1 cellular context compared by ENCODE assay signal in the genomic region with DNA sequence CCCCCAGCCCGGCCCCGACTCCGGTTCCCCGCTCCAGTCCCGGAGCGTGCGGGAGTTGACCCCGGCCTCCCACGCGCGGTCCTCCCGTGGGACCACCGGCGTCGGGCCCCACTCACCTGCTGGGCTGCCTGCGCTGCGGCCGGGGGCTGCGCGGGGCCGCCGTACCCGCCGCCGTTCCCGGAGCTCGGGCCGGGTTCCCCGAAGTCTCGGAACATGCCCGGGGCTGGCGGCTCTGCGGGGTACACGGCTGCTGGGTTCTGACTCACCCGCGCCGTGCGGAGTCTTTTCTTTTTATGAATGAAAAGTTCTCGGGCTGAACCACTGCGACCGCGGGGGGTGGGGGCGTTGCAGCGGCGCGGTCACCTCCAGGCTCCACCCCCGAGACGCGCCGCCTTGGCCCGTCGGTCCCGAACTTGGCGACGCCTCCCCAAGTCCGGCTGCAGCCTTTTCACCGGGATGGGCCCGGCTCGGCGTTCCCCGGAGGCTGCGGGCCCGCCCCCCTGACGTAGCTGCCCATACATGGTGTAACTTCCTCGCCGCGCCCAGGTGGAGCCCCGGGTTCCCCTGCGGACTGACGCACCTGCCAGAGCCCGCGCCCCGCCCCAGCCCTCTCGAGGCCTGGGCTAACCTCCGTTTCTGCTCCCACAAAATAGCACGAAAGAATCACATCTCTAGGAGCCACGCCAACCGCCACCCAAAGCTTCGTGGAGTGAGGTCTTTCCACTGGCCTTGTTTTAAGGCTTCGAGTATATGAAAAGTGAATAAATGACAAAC.
A peak's percentile ranks its signal among the peaks of the same experiment; 100 is the strongest.
TF ChIP-seq lines count a peak whose summit lies in the region.

TSS of gene FOSL1 (minus strand) at position 264 of the 774 bp plus-strand sequence. CDS start at position 215, 49 bp downstream.

TF ChIP-seq in HepG2, 621 proteins besides CTCF, POLR2A, EP300 and RAD21 (continued from another document and continues in another):
- TF ChIP-seq NFE2L1 (CRISPR knock-in tag; IDR thresholded peaks at IDR 0.05; ENCODE audit: borderline replicate concordance) (no peak), ZNF704 (CRISPR knock-in tag; IDR thresholded peaks at IDR 0.05; ENCODE audit: borderline replicate concordance) (no peak), ZBTB21 (CRISPR knock-in tag; IDR thresholded peaks at IDR 0.05) (no peak), RFX3 (CRISPR knock-in tag; IDR thresholded peaks at IDR 0.05) (no peak), GABPA (IDR thresholded peaks at IDR 0.05; ENCODE audit: low read depth, low read length) (no peak), GABPA (CRISPR knock-in tag; IDR thresholded peaks at IDR 0.05; ENCODE audit: low read depth) (peak; percentile 40; the same call in 1 of the 2 replicates), TOPORS (CRISPR knock-in tag; IDR thresholded peaks at IDR 0.05) (no peak), CHD2 (IDR thresholded peaks at IDR 0.05; ENCODE audit: low read depth, low read length) (no peak), HNRNPH1 (optimal IDR thresholded peaks at IDR 0.05; ENCODE audit: low read depth, low read length) (no peak), RBAK (CRISPR knock-in tag; IDR thresholded peaks at IDR 0.05) (no peak), CCDC6 (CRISPR knock-in tag; IDR thresholded peaks at IDR 0.05) (0 out of 2 replicates have a peak, but pooled peaks have one; percentile 71), PHF20 (CRISPR knock-in tag; IDR thresholded peaks at IDR 0.05) (no peak), PPARG (CRISPR knock-in tag; conservative IDR thresholded peaks at IDR 0.05) (no peak), PAWR (CRISPR knock-in tag; IDR thresholded peaks at IDR 0.05; ENCODE audit: borderline replicate concordance) (no peak), PAX8 (CRISPR knock-in tag; IDR thresholded peaks at IDR 0.05; ENCODE audit: borderline replicate concordance) (no peak), SRY (CRISPR knock-in tag; IDR thresholded peaks at IDR 0.05) (0 out of 2 replicates have a peak, but pooled peaks have one; percentile 38), ELF3 (CRISPR knock-in tag; IDR thresholded peaks at IDR 0.05) (no peak; the same call in 1 of the 2 replicates), ZNF510 (CRISPR knock-in tag; IDR thresholded peaks at IDR 0.05; ENCODE audit: low read depth) (no peak), ZFP36 (IDR thresholded peaks at IDR 0.05; ENCODE audit: borderline replicate concordance, low read depth, low read length, partially characterized antibody) (no peak), ETS1 (CRISPR knock-in tag; IDR thresholded peaks at IDR 0.05) (no peak), ZNF781 (CRISPR knock-in tag; IDR thresholded peaks at IDR 0.05; ENCODE audit: borderline replicate concordance, not compliant biosample characterization) (no peak), ATF1 (CRISPR knock-in tag; IDR thresholded peaks at IDR 0.05) (peak; percentile 73), ZNF547 (CRISPR knock-in tag; IDR thresholded peaks at IDR 0.05) (no peak; the same call in 1 of the 2 replicates), ZNF775 (CRISPR knock-in tag; IDR thresholded peaks at IDR 0.05; ENCODE audit: borderline replicate concordance) (no peak), KLF11 (CRISPR knock-in tag; IDR thresholded peaks at IDR 0.05) (0 out of 2 replicates have a peak, but pooled peaks have one; percentile 68), ZBTB38 (CRISPR knock-in tag; IDR thresholded peaks at IDR 0.05) (peak; percentile 43; the same call in 1 of the 2 replicates), CCAR2 (optimal IDR thresholded peaks at IDR 0.05; ENCODE audit: low read depth, low read length) (no peak), ZNF460 (CRISPR knock-in tag; IDR thresholded peaks at IDR 0.05; ENCODE audit: borderline replicate concordance) (no peak), TAF1 (CRISPR knock-in tag; IDR thresholded peaks at IDR 0.05) (peak; percentile 68), ZNF30 (CRISPR knock-in tag; IDR thresholded peaks at IDR 0.05) (no peak), ASH2L (IDR thresholded peaks at IDR 0.05; ENCODE audit: insufficient read length, low read depth, low read length) (no peak), SIN3B (IDR thresholded peaks at IDR 0.05; ENCODE audit: low read length) (no peak), FOXK1 (CRISPR knock-in tag; IDR thresholded peaks at IDR 0.05; ENCODE audit: borderline replicate concordance, low read depth) (0 out of 2 replicates have a peak, but pooled peaks have one; percentile 33), HOXA5 (CRISPR knock-in tag; IDR thresholded peaks at IDR 0.05) (no peak), ZNF205 (CRISPR knock-in tag; IDR thresholded peaks at IDR 0.05) (peak; percentile 35; the same call in 1 of the 2 replicates), NR2F2 (IDR thresholded peaks at IDR 0.05; ENCODE audit: borderline replicate concordance, low read depth) (no peak), RARA (CRISPR knock-in tag; IDR thresholded peaks at IDR 0.05) (peak; percentile 58; the same call in 1 of the 2 replicates), PHB2 (IDR thresholded peaks at IDR 0.05; ENCODE audit: partially characterized antibody) (no peak), NAIF1 (CRISPR knock-in tag; IDR thresholded peaks at IDR 0.05; ENCODE audit: borderline replicate concordance) (no peak), ZNF335 (CRISPR knock-in tag; IDR thresholded peaks at IDR 0.05) (no peak), ZNF850 (CRISPR knock-in tag; conservative IDR thresholded peaks at IDR 0.05) (no peak)
- TF ChIP-seq, protein P1, sequence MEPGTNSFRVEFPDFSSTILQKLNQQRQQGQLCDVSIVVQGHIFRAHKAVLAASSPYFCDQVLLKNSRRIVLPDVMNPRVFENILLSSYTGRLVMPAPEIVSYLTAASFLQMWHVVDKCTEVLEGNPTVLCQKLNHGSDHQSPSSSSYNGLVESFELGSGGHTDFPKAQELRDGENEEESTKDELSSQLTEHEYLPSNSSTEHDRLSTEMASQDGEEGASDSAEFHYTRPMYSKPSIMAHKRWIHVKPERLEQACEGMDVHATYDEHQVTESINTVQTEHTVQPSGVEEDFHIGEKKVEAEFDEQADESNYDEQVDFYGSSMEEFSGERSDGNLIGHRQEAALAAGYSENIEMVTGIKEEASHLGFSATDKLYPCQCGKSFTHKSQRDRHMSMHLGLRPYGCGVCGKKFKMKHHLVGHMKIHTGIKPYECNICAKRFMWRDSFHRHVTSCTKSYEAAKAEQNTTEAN (CRISPR knock-in tag; conservative IDR thresholded peaks at IDR 0.05), result no peak; the same call in 1 of the 2 replicates
- TF ChIP-seq, protein P2, sequence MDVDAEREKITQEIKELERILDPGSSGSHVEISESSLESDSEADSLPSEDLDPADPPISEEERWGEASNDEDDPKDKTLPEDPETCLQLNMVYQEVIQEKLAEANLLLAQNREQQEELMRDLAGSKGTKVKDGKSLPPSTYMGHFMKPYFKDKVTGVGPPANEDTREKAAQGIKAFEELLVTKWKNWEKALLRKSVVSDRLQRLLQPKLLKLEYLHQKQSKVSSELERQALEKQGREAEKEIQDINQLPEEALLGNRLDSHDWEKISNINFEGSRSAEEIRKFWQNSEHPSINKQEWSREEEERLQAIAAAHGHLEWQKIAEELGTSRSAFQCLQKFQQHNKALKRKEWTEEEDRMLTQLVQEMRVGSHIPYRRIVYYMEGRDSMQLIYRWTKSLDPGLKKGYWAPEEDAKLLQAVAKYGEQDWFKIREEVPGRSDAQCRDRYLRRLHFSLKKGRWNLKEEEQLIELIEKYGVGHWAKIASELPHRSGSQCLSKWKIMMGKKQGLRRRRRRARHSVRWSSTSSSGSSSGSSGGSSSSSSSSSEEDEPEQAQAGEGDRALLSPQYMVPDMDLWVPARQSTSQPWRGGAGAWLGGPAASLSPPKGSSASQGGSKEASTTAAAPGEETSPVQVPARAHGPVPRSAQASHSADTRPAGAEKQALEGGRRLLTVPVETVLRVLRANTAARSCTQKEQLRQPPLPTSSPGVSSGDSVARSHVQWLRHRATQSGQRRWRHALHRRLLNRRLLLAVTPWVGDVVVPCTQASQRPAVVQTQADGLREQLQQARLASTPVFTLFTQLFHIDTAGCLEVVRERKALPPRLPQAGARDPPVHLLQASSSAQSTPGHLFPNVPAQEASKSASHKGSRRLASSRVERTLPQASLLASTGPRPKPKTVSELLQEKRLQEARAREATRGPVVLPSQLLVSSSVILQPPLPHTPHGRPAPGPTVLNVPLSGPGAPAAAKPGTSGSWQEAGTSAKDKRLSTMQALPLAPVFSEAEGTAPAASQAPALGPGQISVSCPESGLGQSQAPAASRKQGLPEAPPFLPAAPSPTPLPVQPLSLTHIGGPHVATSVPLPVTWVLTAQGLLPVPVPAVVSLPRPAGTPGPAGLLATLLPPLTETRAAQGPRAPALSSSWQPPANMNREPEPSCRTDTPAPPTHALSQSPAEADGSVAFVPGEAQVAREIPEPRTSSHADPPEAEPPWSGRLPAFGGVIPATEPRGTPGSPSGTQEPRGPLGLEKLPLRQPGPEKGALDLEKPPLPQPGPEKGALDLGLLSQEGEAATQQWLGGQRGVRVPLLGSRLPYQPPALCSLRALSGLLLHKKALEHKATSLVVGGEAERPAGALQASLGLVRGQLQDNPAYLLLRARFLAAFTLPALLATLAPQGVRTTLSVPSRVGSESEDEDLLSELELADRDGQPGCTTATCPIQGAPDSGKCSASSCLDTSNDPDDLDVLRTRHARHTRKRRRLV (CRISPR knock-in tag; IDR thresholded peaks at IDR 0.05), result no peak
- TF ChIP-seq, protein P3, sequence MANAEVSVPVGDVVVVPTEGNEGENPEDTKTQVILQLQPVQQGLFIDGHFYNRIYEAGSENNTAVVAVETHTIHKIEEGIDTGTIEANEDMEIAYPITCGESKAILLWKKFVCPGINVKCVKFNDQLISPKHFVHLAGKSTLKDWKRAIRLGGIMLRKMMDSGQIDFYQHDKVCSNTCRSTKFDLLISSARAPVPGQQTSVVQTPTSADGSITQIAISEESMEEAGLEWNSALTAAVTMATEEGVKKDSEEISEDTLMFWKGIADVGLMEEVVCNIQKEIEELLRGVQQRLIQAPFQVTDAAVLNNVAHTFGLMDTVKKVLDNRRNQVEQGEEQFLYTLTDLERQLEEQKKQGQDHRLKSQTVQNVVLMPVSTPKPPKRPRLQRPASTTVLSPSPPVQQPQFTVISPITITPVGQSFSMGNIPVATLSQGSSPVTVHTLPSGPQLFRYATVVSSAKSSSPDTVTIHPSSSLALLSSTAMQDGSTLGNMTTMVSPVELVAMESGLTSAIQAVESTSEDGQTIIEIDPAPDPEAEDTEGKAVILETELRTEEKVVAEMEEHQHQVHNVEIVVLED (CRISPR knock-in tag; IDR thresholded peaks at IDR 0.05; ENCODE audit: borderline replicate concordance), result no peak
- TF ChIP-seq, protein P4, sequence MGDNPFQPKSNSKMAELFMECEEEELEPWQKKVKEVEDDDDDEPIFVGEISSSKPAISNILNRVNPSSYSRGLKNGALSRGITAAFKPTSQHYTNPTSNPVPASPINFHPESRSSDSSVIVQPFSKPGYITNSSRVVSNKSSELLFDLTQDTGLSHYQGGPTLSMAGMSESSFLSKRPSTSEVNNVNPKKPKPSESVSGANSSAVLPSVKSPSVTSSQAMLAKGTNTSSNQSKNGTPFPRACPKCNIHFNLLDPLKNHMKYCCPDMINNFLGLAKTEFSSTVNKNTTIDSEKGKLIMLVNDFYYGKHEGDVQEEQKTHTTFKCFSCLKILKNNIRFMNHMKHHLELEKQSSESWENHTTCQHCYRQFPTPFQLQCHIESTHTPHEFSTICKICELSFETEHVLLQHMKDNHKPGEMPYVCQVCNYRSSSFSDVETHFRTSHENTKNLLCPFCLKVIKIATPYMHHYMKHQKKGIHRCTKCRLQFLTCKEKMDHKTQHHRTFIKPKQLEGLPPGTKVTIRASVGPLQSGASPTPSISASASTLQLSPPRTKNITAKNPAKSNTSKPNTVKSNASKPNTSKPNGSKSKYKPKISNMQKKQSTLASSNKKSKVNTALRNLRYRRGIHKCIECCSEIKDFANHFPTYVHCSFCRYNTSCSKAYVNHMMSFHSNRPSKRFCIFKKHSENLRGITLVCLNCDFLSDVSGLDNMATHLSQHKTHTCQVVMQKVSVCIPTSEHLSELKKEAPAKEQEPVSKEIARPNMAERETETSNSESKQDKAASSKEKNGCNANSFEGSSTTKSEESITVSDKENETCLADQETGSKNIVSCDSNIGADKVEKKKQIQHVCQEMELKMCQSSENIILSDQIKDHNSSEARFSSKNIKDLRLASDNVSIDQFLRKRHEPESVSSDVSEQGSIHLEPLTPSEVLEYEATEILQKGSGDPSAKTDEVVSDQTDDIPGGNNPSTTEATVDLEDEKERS (CRISPR knock-in tag; IDR thresholded peaks at IDR 0.05), result no peak
- TF ChIP-seq, protein P5, sequence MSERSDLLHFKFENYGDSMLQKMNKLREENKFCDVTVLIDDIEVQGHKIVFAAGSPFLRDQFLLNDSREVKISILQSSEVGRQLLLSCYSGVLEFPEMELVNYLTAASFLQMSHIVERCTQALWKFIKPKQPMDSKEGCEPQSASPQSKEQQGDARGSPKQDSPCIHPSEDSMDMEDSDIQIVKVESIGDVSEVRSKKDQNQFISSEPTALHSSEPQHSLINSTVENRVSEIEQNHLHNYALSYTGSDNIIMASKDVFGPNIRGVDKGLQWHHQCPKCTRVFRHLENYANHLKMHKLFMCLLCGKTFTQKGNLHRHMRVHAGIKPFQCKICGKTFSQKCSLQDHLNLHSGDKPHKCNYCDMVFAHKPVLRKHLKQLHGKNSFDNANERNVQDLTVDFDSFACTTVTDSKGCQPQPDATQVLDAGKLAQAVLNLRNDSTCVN (CRISPR knock-in tag; IDR thresholded peaks at IDR 0.05; ENCODE audit: borderline replicate concordance), result 0 out of 2 replicates have a peak, but pooled peaks have one; percentile 37
- TF ChIP-seq, protein P6, sequence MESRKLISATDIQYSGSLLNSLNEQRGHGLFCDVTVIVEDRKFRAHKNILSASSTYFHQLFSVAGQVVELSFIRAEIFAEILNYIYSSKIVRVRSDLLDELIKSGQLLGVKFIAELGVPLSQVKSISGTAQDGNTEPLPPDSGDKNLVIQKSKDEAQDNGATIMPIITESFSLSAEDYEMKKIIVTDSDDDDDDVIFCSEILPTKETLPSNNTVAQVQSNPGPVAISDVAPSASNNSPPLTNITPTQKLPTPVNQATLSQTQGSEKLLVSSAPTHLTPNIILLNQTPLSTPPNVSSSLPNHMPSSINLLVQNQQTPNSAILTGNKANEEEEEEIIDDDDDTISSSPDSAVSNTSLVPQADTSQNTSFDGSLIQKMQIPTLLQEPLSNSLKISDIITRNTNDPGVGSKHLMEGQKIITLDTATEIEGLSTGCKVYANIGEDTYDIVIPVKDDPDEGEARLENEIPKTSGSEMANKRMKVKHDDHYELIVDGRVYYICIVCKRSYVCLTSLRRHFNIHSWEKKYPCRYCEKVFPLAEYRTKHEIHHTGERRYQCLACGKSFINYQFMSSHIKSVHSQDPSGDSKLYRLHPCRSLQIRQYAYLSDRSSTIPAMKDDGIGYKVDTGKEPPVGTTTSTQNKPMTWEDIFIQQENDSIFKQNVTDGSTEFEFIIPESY (CRISPR knock-in tag; IDR thresholded peaks at IDR 0.05), result peak; percentile 30; the same call in 1 of the 2 replicates
